In the genomic region with DNA sequence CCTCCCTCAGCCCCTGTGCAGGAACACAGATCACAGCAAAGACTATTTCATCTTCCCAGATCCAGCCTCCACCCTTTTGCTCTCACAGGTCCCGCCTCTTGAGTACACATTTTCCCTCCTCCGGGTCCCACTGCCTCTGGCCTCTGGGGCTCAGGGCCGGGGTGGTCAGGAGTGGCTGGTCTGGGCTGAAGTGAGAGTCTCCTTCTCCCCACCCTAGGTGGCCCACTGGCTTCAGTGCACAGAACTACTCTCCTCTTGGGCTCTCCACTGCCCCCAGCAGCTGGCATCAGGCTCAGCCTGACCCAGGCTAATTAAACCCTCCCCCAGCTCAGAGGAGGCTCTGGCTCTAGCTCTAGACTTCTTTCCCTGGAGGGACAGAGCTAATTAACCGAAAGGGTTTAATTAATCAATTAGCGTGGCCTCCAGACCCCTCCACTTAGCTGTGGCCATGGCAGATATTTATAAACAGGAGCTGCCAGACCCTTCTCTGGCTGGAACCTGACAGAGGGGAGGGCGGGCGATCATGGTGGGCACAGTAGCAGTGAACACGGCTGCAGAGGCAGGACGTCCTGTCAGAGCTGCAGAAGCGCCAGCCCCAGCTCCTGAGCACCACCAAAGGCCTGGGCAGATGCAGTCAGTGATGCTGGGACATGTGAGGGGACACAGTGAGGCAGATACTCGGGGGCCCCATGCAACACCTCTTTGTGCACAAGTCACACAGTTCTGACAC, we compare ENCODE assay signal across 1 cellular context.
TF ChIP-seq lines count a peak whose summit lies in the region.

No MANE protein-coding gene starts in this region.

TF ChIP-seq in SK-N-SH, 30 proteins besides CTCF, POLR2A, EP300 and RAD21 (continued from another document):
- peak; percentile 83 for TF ChIP-seq MXI1 (IDR thresholded peaks at IDR 0.05; ENCODE audit: low read depth, low read length)
- no peak for TF ChIP-seq YY1 (IDR thresholded peaks at IDR 0.05; ENCODE audit: low read depth)
- no peak for TF ChIP-seq EZH2phosphoT487 (IDR thresholded peaks at IDR 0.05; ENCODE audit: borderline replicate concordance, low read depth)
- no peak for TF ChIP-seq FOXM1 (IDR thresholded peaks at IDR 0.05; ENCODE audit: low read depth)
- TF ChIP-seq TCF12 (IDR thresholded peaks at IDR 0.05) = peak; percentile 24; the same call in 1 of the 2 replicates
- peak; percentile 42; the same call in 1 of the 2 replicates for TF ChIP-seq GATA2 (CRISPR knock-in tag; IDR thresholded peaks at IDR 0.05)
TF ChIP-seq in SK-N-SH: peak in this region for 7.
